In the genomic region with DNA sequence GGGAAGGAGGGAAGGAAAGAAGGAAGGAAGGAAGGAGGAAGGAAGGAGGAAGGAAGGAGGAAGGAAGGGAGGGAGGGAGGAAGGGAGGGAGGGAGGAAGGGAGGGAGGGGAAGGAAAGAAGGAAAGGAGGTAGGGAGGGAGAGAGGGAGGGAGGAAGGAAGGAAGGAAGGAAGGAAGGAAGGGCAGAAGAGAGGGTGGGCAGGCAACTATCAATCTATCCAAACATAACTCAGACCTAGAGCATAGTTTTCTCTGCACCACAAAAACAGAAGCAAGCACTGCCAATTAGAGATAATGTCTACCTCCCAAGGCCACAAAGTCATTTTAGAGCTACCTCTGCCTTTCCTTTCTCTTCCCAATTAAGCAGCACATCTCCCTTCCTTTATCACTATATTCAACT, we compare ENCODE assay signal across 15 cellular contexts.
A peak's percentile ranks its signal among the peaks of the same experiment; 100 is the strongest.
DNase-seq lines count a peak whose midpoint lies in the region; ATAC-seq and TF ChIP-seq lines count a peak whose summit lies in the region.
"Had no signal": no experiment of that assay in that cellular context is flagged by ENCODE, and none has a peak within 500 bp of the region (broad histone marks: within the 10 kb centered on the region; RNA-seq: fewer than 3 reads in every experiment).

No MANE protein-coding gene starts in this region.

- H3K27me3 ChIP-seq in ACC112 (ENCODE audit: insufficient read depth, low read length), result no peaks in the 10 kb centered on the region
- no peaks in the 10 kb centered on the region for H3K27me3 ChIP-seq in CD8-positive, alpha-beta T cell (ENCODE audit: insufficient read depth, low read length)
- H3K27me3 ChIP-seq: BLaER1 treated with 17β-estradiol and CSF1 and Interleukin-3, amounts not matched to agents 10 nM and 100 nM; SJCRH30 had no signal

- peaks cover 97% of the 10 kb centered on the region for H3K4me1 Mint-ChIP-seq in CD8-positive, alpha-beta T cell (ENCODE audit: low read depth)
- peaks cover 92% of the 10 kb centered on the region for H3K4me1 Mint-ChIP-seq in activated CD8-positive, alpha-beta T cell treated with anti-CD3 and anti-CD28 coated beads for 36 hours (ENCODE audit: low read depth)
- H3K4me1 Mint-ChIP-seq in naive B cell (peaks cover 89 to 100% (median 90%) of the 10 kb centered on the region in 3 donors), osteocyte (ENCODE audit: unreplicated experiment) (peaks cover 75% of the 10 kb centered on the region)

- no peak for DNase-seq in CD8-positive, alpha-beta T cell
- no peak for DNase-seq in activated CD8-positive, alpha-beta T cell treated with anti-CD3 and anti-CD28 coated beads for 36 hours
- DNase-seq in naive B cell (no peak), osteocyte (ENCODE audit: extremely low spot score, unreplicated experiment) (no peak), NCI-H146 treated with DMSO at 0.1 percent for 48 hours (lab: John Stamatoyannopoulos, UW; ENCODE audit: unreplicated experiment) (no peak), GM13976 (ENCODE audit: low spot score) (no peak)
- DNase-seq in stimulated activated CD4-positive, alpha-beta T cell treated with anti-CD3 and anti-CD28 coated beads, Interleukin-4, amount 100 ng/mL, for 24 hours, result no peak
- DNase-seq: effector CD4-positive, alpha-beta T cell; NCI-H1048; posterior cingulate gyrus; SJCRH30; stimulated activated CD4-positive, alpha-beta T cell treated with anti-CD3 and anti-CD28 coated beads, Interleukin-15, amount 100 ng/mL, for 24 hours had no signal

- TF ChIP-seq CTCF in CD8-positive, alpha-beta T cell (IDR thresholded peaks at IDR 0.05), result no peak
- no peak for TF ChIP-seq CTCF in activated CD8-positive, alpha-beta T cell treated with anti-CD3 and anti-CD28 coated beads for 36 hours (IDR thresholded peaks at IDR 0.05)
- TF ChIP-seq CTCF in osteocyte (IDR thresholded peaks at IDR 0.05) (no peak), GM13976 (IDR thresholded peaks at IDR 0.05; ENCODE audit: borderline replicate concordance, control extremely low read depth, extremely low read depth, insufficient read depth, missing control alignments) (no peak)

- H3K4me3 ChIP-seq in ACC112 (ENCODE audit: low read depth, low read length), result no peak overlapping the region
- peak overlapping the region; percentile 13 for H3K4me3 ChIP-seq in CD8-positive, alpha-beta T cell (ENCODE audit: low read depth, low read length)
- H3K4me3 ChIP-seq: BLaER1 treated with 17β-estradiol and CSF1 and Interleukin-3, amounts not matched to agents 10 nM and 100 nM; SJCRH30 had no signal

- intact Hi-C loops in CD8-positive, alpha-beta T cell (cut with DNase I, micrococcal nuclease), result loop anchor here in 1 of 2 experiments (5.0 kb wide), 1 partner anchor 39 kb away; no protein-coding TSS in a partner anchor
- intact Hi-C loops in activated CD8-positive, alpha-beta T cell treated with anti-CD3 and anti-CD28 coated beads for 36 hours (cut with micrococcal nuclease), result no loop called here

- H3K27me3 Mint-ChIP-seq in CD8-positive, alpha-beta T cell (ENCODE audit: low read depth), result no peaks in the 10 kb centered on the region
- H3K27me3 Mint-ChIP-seq in activated CD8-positive, alpha-beta T cell treated with anti-CD3 and anti-CD28 coated beads for 36 hours, result no peaks in the 10 kb centered on the region
- H3K27me3 Mint-ChIP-seq in naive B cell (no peaks in the 10 kb centered on the region), osteocyte (ENCODE audit: unreplicated experiment) (no peaks in the 10 kb centered on the region)

- H3K4me3 Mint-ChIP-seq in CD8-positive, alpha-beta T cell, result peak overlapping the region; percentile 72
- H3K4me3 Mint-ChIP-seq in activated CD8-positive, alpha-beta T cell treated with anti-CD3 and anti-CD28 coated beads for 36 hours, result peak overlapping the region; percentile 66
- peak overlapping the region; percentile 60 to 86 (median 82) for H3K4me3 Mint-ChIP-seq in naive B cell
- no peak overlapping the region for H3K4me3 Mint-ChIP-seq in osteocyte (ENCODE audit: unreplicated experiment)
- H3K4me3 Mint-ChIP-seq: mesothelial cell of epicardium had no signal

- no peak overlapping the region for H2AFZ ChIP-seq in ACC112 (ENCODE audit: low read length, unreplicated experiment)

- peak overlapping the region; percentile 90; the same call in 1 of the 2 replicates for H3K27ac ChIP-seq in ACC112 (ENCODE audit: low read depth, low read length)
- H3K27ac ChIP-seq in CD8-positive, alpha-beta T cell (ENCODE audit: low read depth, low read length), result peak overlapping the region; percentile 68
- H3K27ac ChIP-seq: BLaER1 treated with 17β-estradiol and CSF1 and Interleukin-3, amounts not matched to agents 10 nM and 100 nM; SJCRH30 had no signal

- H3K9me3 ChIP-seq in CD8-positive, alpha-beta T cell (ENCODE audit: low read length), result no peaks in the 10 kb centered on the region
- H3K9me3 ChIP-seq: SJCRH30 had no signal

- H3K27ac Mint-ChIP-seq in CD8-positive, alpha-beta T cell, result peak overlapping the region; percentile 99
- peak overlapping the region; percentile 94 for H3K27ac Mint-ChIP-seq in activated CD8-positive, alpha-beta T cell treated with anti-CD3 and anti-CD28 coated beads for 36 hours
- H3K27ac Mint-ChIP-seq in naive B cell (peak overlapping the region; percentile 26 to 96 (median 90)), osteocyte (ENCODE audit: unreplicated experiment) (no peak overlapping the region)

- H3K79me2 ChIP-seq in ACC112 (ENCODE audit: control insufficient read depth, insufficient read depth, low read length, unreplicated experiment), result peaks cover 96% of the 10 kb centered on the region

- no peak for ATAC-seq in CD8-positive, alpha-beta T cell
- ATAC-seq in activated CD8-positive, alpha-beta T cell treated with anti-CD3 and anti-CD28 coated beads for 36 hours, result no peak
- ATAC-seq in naive B cell (ENCODE audit: low read depth in 2 of 2), result no peak

- peaks cover 95% of the 10 kb centered on the region for H3K36me3 Mint-ChIP-seq in CD8-positive, alpha-beta T cell
- H3K36me3 Mint-ChIP-seq in activated CD8-positive, alpha-beta T cell treated with anti-CD3 and anti-CD28 coated beads for 36 hours (ENCODE audit: low read depth), result peaks cover 96% of the 10 kb centered on the region
- H3K36me3 Mint-ChIP-seq in naive B cell, result peaks cover 86 to 90% of the 10 kb centered on the region in 2 donors
- H3K36me3 Mint-ChIP-seq in osteocyte (ENCODE audit: unreplicated experiment), result peaks cover 61% of the 10 kb centered on the region

- in situ Hi-C loops in GM13976 (cut with MboI; ENCODE audit: low sequenced_read_pairs, unreplicated experiment), result no loop called here

- peaks cover 64% of the 10 kb centered on the region for H3K36me3 ChIP-seq in ACC112 (ENCODE audit: insufficient read depth, low read length)
- H3K36me3 ChIP-seq in CD8-positive, alpha-beta T cell (ENCODE audit: insufficient read depth, low read length), result peaks cover 63% of the 10 kb centered on the region

- no peaks in the 10 kb centered on the region for H3K9me3 Mint-ChIP-seq in CD8-positive, alpha-beta T cell
- no peaks in the 10 kb centered on the region for H3K9me3 Mint-ChIP-seq in activated CD8-positive, alpha-beta T cell treated with anti-CD3 and anti-CD28 coated beads for 36 hours
- H3K9me3 Mint-ChIP-seq in naive B cell, result peaks cover 0 to 9% (median 3%) of the 10 kb centered on the region in 7 donors
- H3K9me3 Mint-ChIP-seq in osteocyte (ENCODE audit: unreplicated experiment), result no peaks in the 10 kb centered on the region
- H3K9me3 Mint-ChIP-seq: mesothelial cell of epicardium had no signal

- CTCF ChIA-PET in CD8-positive, alpha-beta T cell (lab: Charles Lee), result interaction anchor here (0.7 to 1.7 kb wide), 4 partner anchors 10 to 27 kb away, joined by 3 to 5 read pairs (median 4); no protein-coding TSS in a partner anchor
- CTCF ChIA-PET in activated CD8-positive, alpha-beta T cell treated with anti-CD3 and anti-CD28 coated beads for 36 hours (lab: Charles Lee), result interaction anchor here (0.9 to 1.3 kb wide), 3 partner anchors 9 to 188 kb away, joined by 3 read pairs; no protein-coding TSS in a partner anchor

- peaks cover 85% of the 10 kb centered on the region for H3K4me1 ChIP-seq in ACC112 (ENCODE audit: control insufficient read depth, insufficient read depth, low read length, unreplicated experiment)
- H3K4me1 ChIP-seq in CD8-positive, alpha-beta T cell (ENCODE audit: insufficient read depth, low read length), result peaks cover 98% of the 10 kb centered on the region

- POLR2A ChIA-PET in CD8-positive, alpha-beta T cell (lab: Charles Lee), result interaction anchor here (0.7 to 10.5 kb wide), 4 partner anchors 21 to 41 kb away, joined by 3 to 107 read pairs (median 4); no protein-coding TSS in a partner anchor
- POLR2A ChIA-PET in activated CD8-positive, alpha-beta T cell treated with anti-CD3 and anti-CD28 coated beads for 36 hours (lab: Charles Lee), result interaction anchor here (1.5 to 37.3 kb wide), 4 partner anchors 1 to 155 kb away, joined by 3 to 1082 read pairs (median 549); no protein-coding TSS in a partner anchor
